In the genomic region with DNA sequence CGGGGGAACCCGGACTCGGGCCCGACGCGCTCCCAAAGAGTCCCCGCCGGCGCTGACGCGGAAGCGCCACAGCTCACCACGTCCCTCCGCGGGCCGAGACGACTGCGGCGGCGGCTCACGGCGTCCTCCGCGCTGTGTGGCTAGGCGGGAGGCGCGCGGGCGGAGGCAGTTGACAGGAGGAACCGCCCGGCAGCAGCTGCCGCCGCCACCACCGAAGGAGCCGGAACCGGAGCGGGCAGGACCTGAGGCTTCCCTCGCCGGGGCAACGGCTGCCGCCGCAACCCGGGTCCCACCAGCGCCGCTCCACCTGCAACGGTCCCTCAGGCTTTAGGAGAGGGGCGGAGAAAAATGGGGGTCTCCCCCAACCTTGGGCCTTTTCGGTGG, we compare ENCODE assay signal across 8 cellular contexts. TPM values are rescaled to one million over a fixed set of nuclear protein-coding genes. Genes with fewer than 3 reads are reported as not detected.
DNase-seq lines count a peak whose midpoint lies in the region; ATAC-seq, FAIRE-seq and TF ChIP-seq lines count a peak whose summit lies in the region.

No MANE protein-coding gene starts in this region.

- H3K27me3 ChIP-seq in PC-9 (ENCODE audit: insufficient read depth, low read depth) (no peaks in the 10 kb centered on the region), tibial artery (no peaks in the 10 kb centered on the region)

- H3K9me3 Mint-ChIP-seq in osteocyte (ENCODE audit: unreplicated experiment): no peaks in the 10 kb centered on the region

- CTCF ChIA-PET in PC-9 (lab: Charles Lee): interaction anchor here (0.6 to 0.7 kb wide), 2 partner anchors 11 to 42 kb away, joined by 3 read pairs; no protein-coding TSS in a partner anchor

- intact Hi-C loops in Right ventricle myocardium inferior (cut with DNase I): loop anchor here (2.0 to 10.0 kb wide), 2 partner anchors 47 to 197 kb away; a partner anchor contains a TSS
- intact Hi-C loops in cardiac septum (cut with DNase I): loop anchor here (5.0 to 10.0 kb wide), 3 partner anchors 45 to 263 kb away; a partner anchor contains a TSS
- intact Hi-C loops in PC-9 (cut with micrococcal nuclease; ENCODE audit: unreplicated experiment): loop anchor here (2.0 to 5.0 kb wide), 3 partner anchors 197 to 817 kb away; a partner anchor contains a TSS
- intact Hi-C loops in tibial artery (cut with DNase I; ENCODE audit: low total_unique reads): loop anchor here (2.0 to 10.0 kb wide), 3 partner anchors 197 to 959 kb away; a partner anchor contains a TSS

- POLR2A ChIA-PET in PC-9 (lab: Charles Lee; ENCODE audit: unreplicated experiment): interaction anchor here (0.5 to 1.0 kb wide), 5 partner anchors 28 to 196 kb away, joined by 4 to 9 read pairs (median 6); a partner anchor contains a TSS

- FAIRE-seq in frontal cortex (lab: Jason Lieb, UNC): no peak

- H3K36me3 ChIP-seq in PC-9 (ENCODE audit: low read depth): peaks cover 17% of the 10 kb centered on the region
- peaks cover 5 to 19% (median 17%) of the 10 kb centered on the region in 3 donors for H3K36me3 ChIP-seq in tibial artery

- peaks cover 28% of the 10 kb centered on the region for H3K4me1 Mint-ChIP-seq in osteocyte (ENCODE audit: unreplicated experiment)

- H3K36me3 Mint-ChIP-seq in osteocyte (ENCODE audit: unreplicated experiment): peaks cover 18% of the 10 kb centered on the region

- TF ChIP-seq CTCF in PC-9 (conservative IDR thresholded peaks at IDR 0.05): no peak
- no peak for TF ChIP-seq CTCF in osteocyte (IDR thresholded peaks at IDR 0.05)
- no peak for TF ChIP-seq CTCF in tibial artery (IDR thresholded peaks at IDR 0.05)

- H3K9me2 ChIP-seq in PC-9 (ENCODE audit: insufficient read depth): no peaks in the 10 kb centered on the region

- H2AFZ ChIP-seq in PC-9: peak overlapping the region; percentile 99

- H3K4me3 Mint-ChIP-seq in osteocyte (ENCODE audit: unreplicated experiment): peak overlapping the region; percentile 93

- H3K27ac ChIP-seq in PC-9 (peak overlapping the region; percentile 54), tibial artery (peak overlapping the region; percentile 78 to 94)

- peaks cover 49% of the 10 kb centered on the region for H3K79me2 ChIP-seq in PC-9 (ENCODE audit: low read depth)

- no peaks in the 10 kb centered on the region for H3K9me3 ChIP-seq in PC-9 (ENCODE audit: insufficient read depth, low read depth)
- no peaks in the 10 kb centered on the region for H3K9me3 ChIP-seq in tibial artery

- H3K27ac Mint-ChIP-seq in osteocyte (ENCODE audit: unreplicated experiment): peak overlapping the region; percentile 95

- DNase-seq in Right ventricle myocardium inferior (ENCODE audit: missing footprints) (peak; percentile 89), cardiac septum (ENCODE audit: low spot score) (no peak), PC-9 (no peak), frontal cortex (ENCODE audit: low spot score in 2 of 2) (peak; percentile 46 to 62), osteocyte (ENCODE audit: extremely low spot score, unreplicated experiment) (peak; percentile 88), tibial artery (peak; percentile 27 to 73)
- peak; percentile 55 to 62 (median 60) for DNase-seq in activated naive CD4-positive, alpha-beta T cell (lab: John Stamatoyannopoulos, UW)

- H3K4me3 ChIP-seq in PC-9: peak overlapping the region; percentile 99
- H3K4me3 ChIP-seq in tibial artery: peak overlapping the region; percentile 89

- peaks cover 6% of the 10 kb centered on the region; the same call in 1 of the 2 replicates for H3F3A ChIP-seq in PC-9 (ENCODE audit: insufficient read depth, low read depth)

- no TSS peak for BruUV-seq in PC-9 (replicated peaks; lab: Mats Ljungman, UMichigan)

- peaks cover 14% of the 10 kb centered on the region for H3K27me3 Mint-ChIP-seq in osteocyte (ENCODE audit: unreplicated experiment)

- peak; percentile 70 for ATAC-seq in Right ventricle myocardium inferior
- ATAC-seq in HG02981 (IDR thresholded peaks at IDR 0.05; ENCODE audit: unreplicated experiment): peak; percentile 40

- H3K4me2 ChIP-seq in PC-9: peak overlapping the region; percentile 85

- H4K20me1 ChIP-seq in PC-9 (ENCODE audit: insufficient read depth): peaks cover 5% of the 10 kb centered on the region; the same call in 1 of the 2 replicates

- H3K4me1 ChIP-seq in PC-9 (replicated peaks; ENCODE audit: insufficient read depth) (peaks cover 22% of the 10 kb centered on the region), tibial artery (peaks cover 0 to 39% (median 11%) of the 10 kb centered on the region in 4 donors)

RNA-seq across cellular contexts. Expression of a gene that starts 0.3 kb away (rescaled TPM):
- 20.1 TPM for total RNA-seq in Right ventricle myocardium inferior
- 26.3 TPM for total RNA-seq in cardiac septum
- total RNA-seq in PC-9 (2021): 32.4 and 32.6 TPM in 2 replicates
- total RNA-seq in frontal cortex: 61.6 TPM
- total RNA-seq in osteocyte: 26.8 and 27.7 TPM in 2 replicates

Comparison
In these comparisons a context has a peak if more than half of its experiments do, and no peak if none do; other contexts are left out.
1. DNase-seq: peak in Right ventricle myocardium inferior (single experiment), activated naive CD4-positive, alpha-beta T cell (4 of 4), frontal cortex (2 of 2), osteocyte (single experiment) and tibial artery (2 of 2); none in cardiac septum (single experiment) and PC-9 (0 of 2).